Comparison of ENCODE assay signal across 1 cellular context in the genomic region with DNA sequence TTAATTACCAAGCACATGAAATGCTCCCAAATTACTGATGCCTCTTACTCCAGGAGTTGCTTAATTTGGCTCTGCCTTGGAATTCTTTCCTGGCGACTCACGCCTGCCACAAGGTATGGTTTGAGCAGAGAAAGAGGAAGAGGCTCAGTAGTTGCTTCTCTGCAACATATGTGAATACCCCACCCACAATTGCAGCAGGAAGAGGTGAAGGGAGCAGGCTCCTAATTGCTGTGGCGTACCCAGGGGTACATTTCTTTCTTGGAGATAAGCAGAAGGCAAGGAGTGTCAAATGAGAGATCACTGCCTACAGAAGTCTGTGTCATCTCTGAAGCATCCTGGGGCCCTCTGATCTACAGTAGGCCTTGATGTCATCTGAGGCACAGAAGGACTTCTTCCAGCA.
TF ChIP-seq lines count a peak whose summit lies in the region.

No MANE protein-coding gene starts in this region.

TF ChIP-seq in HCT116, 20 proteins besides CTCF, POLR2A, EP300 and RAD21 (continued from another document):
- TF ChIP-seq, protein P1, sequence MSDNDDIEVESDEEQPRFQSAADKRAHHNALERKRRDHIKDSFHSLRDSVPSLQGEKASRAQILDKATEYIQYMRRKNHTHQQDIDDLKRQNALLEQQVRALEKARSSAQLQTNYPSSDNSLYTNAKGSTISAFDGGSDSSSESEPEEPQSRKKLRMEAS (IDR thresholded peaks at IDR 0.05) = no peak
- TF ChIP-seq ZFX (IDR thresholded peaks at IDR 0.05) (no peak), SRF (IDR thresholded peaks at IDR 0.05; ENCODE audit: low read depth) (no peak), EGR1 (IDR thresholded peaks at IDR 0.05; ENCODE audit: low read depth) (no peak)
TF ChIP-seq in HCT116: peak in this region for 2.
